Comparison of ENCODE assay signal across 17 cellular contexts in genomic region chr2:86239745-86240144, GRCh38. TPM values are rescaled to one million over a fixed set of nuclear protein-coding genes. Genes with fewer than 3 reads are reported as not detected.
DNase-seq lines count a peak whose midpoint lies in the region; TF ChIP-seq lines count a peak whose summit lies in the region.
"Had no signal": no experiment of that assay in that cellular context is flagged by ENCODE, and none has a peak within 500 bp of the region (broad histone marks: within the 10 kb centered on the region; RNA-seq: fewer than 3 reads in every experiment).

No MANE protein-coding gene starts in this region.

- H4K91ac ChIP-seq in neuronal stem cell (ENCODE audit: low read depth, low read length, poor library complexity): no peak overlapping the region

- peaks cover 1 to 3% of the 10 kb centered on the region in 2 donors for H3K9me3 ChIP-seq in neuronal stem cell (replicated peaks in 1 of 2; ENCODE audit: control insufficient read depth in 2 of 2, insufficient read depth in 1 of 2, low read depth in 1 of 2, low read length in 2 of 2)

- no peak overlapping the region for H2BK15ac ChIP-seq in neuronal stem cell (ENCODE audit: low read length)

- DNase-seq in activated naive CD4-positive, alpha-beta T cell treated with anti-CD3 and anti-CD28 coated beads, Interleukin-2, amount 10 ng/mL, durations not matched to agents 7 days and 5 days: no peak
- no peak for DNase-seq in activated naive CD4-positive, alpha-beta T cell treated with anti-CD3 and anti-CD28 coated beads for 36 hours
- no peak for DNase-seq in activated T-helper 1 cell treated with anti-CD3 and anti-CD28 coated beads, Interleukin-12 subunit alpha, Interleukin-12 subunit beta, Interleukin-2, Interleukin-4 antibody, amounts not matched to agents 30 ng/mL and 10 ng/mL and 1 ng/mL, durations not matched to agents 14 hours and 24 hours and 36 hours (ENCODE audit: low spot score)
- peak; percentile 51 for DNase-seq in mesenteric fat pad (ENCODE audit: low spot score)
- DNase-seq in neuronal stem cell (ENCODE audit: low spot score): no peak
- DNase-seq in NK-92 (lab: John Stamatoyannopoulos, UW; ENCODE audit: unreplicated experiment): no peak
- DNase-seq in NCI-H1436 treated with DMSO at 0.1 percent for 48 hours (lab: John Stamatoyannopoulos, UW): no peak
- DNase-seq in foreskin fibroblast: no peak
- DNase-seq: 8988T; Calu3; CD8-positive, alpha-beta T cell; DMS79 treated with DMSO at 0.1 percent for 48 hours; GF-D8; H9 had no signal

- no peak for TF ChIP-seq CTCF in foreskin fibroblast (IDR thresholded peaks at IDR 0.05; ENCODE audit: low read depth, low read length)

- H3K27ac ChIP-seq in neuronal stem cell (replicated peaks; ENCODE audit: low read length): no peak overlapping the region

- no peak overlapping the region for H3K4ac ChIP-seq in neuronal stem cell (ENCODE audit: low read length)

- no peak overlapping the region for H4K8ac ChIP-seq in neuronal stem cell (ENCODE audit: low read depth, low read length)

- no peak overlapping the region for H2BK120ac ChIP-seq in neuronal stem cell (ENCODE audit: low read depth, low read length)

- H2AK5ac ChIP-seq in neuronal stem cell (ENCODE audit: low read depth, low read length): no peak overlapping the region

- intact Hi-C loops in activated naive CD4-positive, alpha-beta T cell treated with anti-CD3 and anti-CD28 coated beads for 36 hours (cut with micrococcal nuclease): no loop called here
- intact Hi-C loops in activated T-helper 1 cell treated with anti-CD3 and anti-CD28 coated beads, Interleukin-12 subunit alpha, Interleukin-12 subunit beta, Interleukin-2, Interleukin-4 antibody, amounts not matched to agents 30 ng/mL and 10 ng/mL and 1 ng/mL, durations not matched to agents 14 hours and 24 hours and 36 hours (cut with micrococcal nuclease): no loop called here

- no peak overlapping the region for H3K4me3 Mint-ChIP-seq in activated naive CD4-positive, alpha-beta T cell treated with anti-CD3 and anti-CD28 coated beads, Interleukin-2, amount 10 ng/mL, durations not matched to agents 7 days and 5 days
- no peak overlapping the region for H3K4me3 Mint-ChIP-seq in activated naive CD4-positive, alpha-beta T cell treated with anti-CD3 and anti-CD28 coated beads for 36 hours
- no peak overlapping the region for H3K4me3 Mint-ChIP-seq in activated T-helper 1 cell treated with anti-CD3 and anti-CD28 coated beads, Interleukin-12 subunit alpha, Interleukin-12 subunit beta, Interleukin-2, Interleukin-4 antibody, amounts not matched to agents 30 ng/mL and 10 ng/mL and 1 ng/mL, durations not matched to agents 14 hours and 24 hours and 36 hours
- H3K4me3 Mint-ChIP-seq: B cell; CD14-positive monocyte; CD8-positive, alpha-beta T cell; H9 had no signal

- H3K14ac ChIP-seq in neuronal stem cell (ENCODE audit: low read length): no peak overlapping the region

- H3K36me3 Mint-ChIP-seq in activated naive CD4-positive, alpha-beta T cell treated with anti-CD3 and anti-CD28 coated beads, Interleukin-2, amount 10 ng/mL, durations not matched to agents 7 days and 5 days: no peaks in the 10 kb centered on the region
- no peaks in the 10 kb centered on the region for H3K36me3 Mint-ChIP-seq in activated naive CD4-positive, alpha-beta T cell treated with anti-CD3 and anti-CD28 coated beads for 36 hours (ENCODE audit: low read depth)
- H3K36me3 Mint-ChIP-seq in activated T-helper 1 cell treated with anti-CD3 and anti-CD28 coated beads, Interleukin-12 subunit alpha, Interleukin-12 subunit beta, Interleukin-2, Interleukin-4 antibody, amounts not matched to agents 30 ng/mL and 10 ng/mL and 1 ng/mL, durations not matched to agents 14 hours and 24 hours and 36 hours (ENCODE audit: low read depth): no peaks in the 10 kb centered on the region
- H3K36me3 Mint-ChIP-seq: CD14-positive monocyte; CD8-positive, alpha-beta T cell had no signal

- no peaks in the 10 kb centered on the region for H3K79me1 ChIP-seq in neuronal stem cell (ENCODE audit: low read depth, low read length)

- H3K27me3 ChIP-seq in neuronal stem cell (ENCODE audit: control insufficient read depth in 3 of 3, insufficient read depth in 3 of 3, low read depth in 1 of 3, low read length in 3 of 3): peaks cover 0 to 5% (median 0%) of the 10 kb centered on the region in 3 experiments

- no peaks in the 10 kb centered on the region for H3K36me3 ChIP-seq in neuronal stem cell (replicated peaks in 1 of 2; ENCODE audit: control insufficient read depth in 2 of 2, insufficient read depth in 2 of 2, low read length in 2 of 2)

- H2BK5ac ChIP-seq in neuronal stem cell (ENCODE audit: low read length): no peak overlapping the region

- H2AFZ ChIP-seq in neuronal stem cell (ENCODE audit: low read length): no peak overlapping the region

- peaks cover 7 to 16% of the 10 kb centered on the region in 2 donors for H3K4me1 ChIP-seq in neuronal stem cell (ENCODE audit: control insufficient read depth in 2 of 2, insufficient read depth in 1 of 2, low read depth in 1 of 2, low read length in 2 of 2)

- H3K27me3 Mint-ChIP-seq in activated naive CD4-positive, alpha-beta T cell treated with anti-CD3 and anti-CD28 coated beads, Interleukin-2, amount 10 ng/mL, durations not matched to agents 7 days and 5 days: peaks cover 23% of the 10 kb centered on the region
- H3K27me3 Mint-ChIP-seq in activated naive CD4-positive, alpha-beta T cell treated with anti-CD3 and anti-CD28 coated beads for 36 hours (ENCODE audit: low read depth): peaks cover 2% of the 10 kb centered on the region
- H3K27me3 Mint-ChIP-seq in activated T-helper 1 cell treated with anti-CD3 and anti-CD28 coated beads, Interleukin-12 subunit alpha, Interleukin-12 subunit beta, Interleukin-2, Interleukin-4 antibody, amounts not matched to agents 30 ng/mL and 10 ng/mL and 1 ng/mL, durations not matched to agents 14 hours and 24 hours and 36 hours (ENCODE audit: insufficient read depth): peaks cover 9% of the 10 kb centered on the region
- H3K27me3 Mint-ChIP-seq: B cell had no signal

- peak overlapping the region; percentile 16 for H3K27ac Mint-ChIP-seq in activated naive CD4-positive, alpha-beta T cell treated with anti-CD3 and anti-CD28 coated beads, Interleukin-2, amount 10 ng/mL, durations not matched to agents 7 days and 5 days
- H3K27ac Mint-ChIP-seq in activated naive CD4-positive, alpha-beta T cell treated with anti-CD3 and anti-CD28 coated beads for 36 hours: no peak overlapping the region
- peak overlapping the region; percentile 49 for H3K27ac Mint-ChIP-seq in activated T-helper 1 cell treated with anti-CD3 and anti-CD28 coated beads, Interleukin-12 subunit alpha, Interleukin-12 subunit beta, Interleukin-2, Interleukin-4 antibody, amounts not matched to agents 30 ng/mL and 10 ng/mL and 1 ng/mL, durations not matched to agents 14 hours and 24 hours and 36 hours
- H3K27ac Mint-ChIP-seq: CD14-positive monocyte; CD8-positive, alpha-beta T cell; IgD-negative memory B cell had no signal

- CTCF ChIA-PET in activated naive CD4-positive, alpha-beta T cell treated with anti-CD3 and anti-CD28 coated beads, Interleukin-2, amount 10 ng/mL, durations not matched to agents 7 days and 5 days (lab: Charles Lee): no interaction called here
- CTCF ChIA-PET in activated naive CD4-positive, alpha-beta T cell treated with anti-CD3 and anti-CD28 coated beads for 36 hours (lab: Charles Lee): no interaction called here

- no peak overlapping the region for H3K4me3 ChIP-seq in neuronal stem cell (ENCODE audit: low read length in 2 of 2)
- H3K4me3 ChIP-seq in foreskin fibroblast (ENCODE audit: low read depth in 1 of 2, low read length in 2 of 2): no peak overlapping the region

- no peak overlapping the region for H3K23ac ChIP-seq in neuronal stem cell (ENCODE audit: low read depth, low read length, poor library complexity)

- WGBS in neuronal stem cell (ENCODE audit: extremely low coverage in 2 of 2, insufficient read length in 2 of 2, insufficient replicate concordance in 1 of 2), 2 donors: no CpG with 5 or more reads among the region's 8 CpGs

- no peak overlapping the region for H2BK12ac ChIP-seq in neuronal stem cell (ENCODE audit: low read length)

- H3K18ac ChIP-seq in neuronal stem cell (ENCODE audit: low read length): peak overlapping the region; percentile 82

- H3K9me3 Mint-ChIP-seq in activated naive CD4-positive, alpha-beta T cell treated with anti-CD3 and anti-CD28 coated beads, Interleukin-2, amount 10 ng/mL, durations not matched to agents 7 days and 5 days: no peaks in the 10 kb centered on the region
- H3K9me3 Mint-ChIP-seq in activated naive CD4-positive, alpha-beta T cell treated with anti-CD3 and anti-CD28 coated beads for 36 hours: no peaks in the 10 kb centered on the region
- no peaks in the 10 kb centered on the region for H3K9me3 Mint-ChIP-seq in activated T-helper 1 cell treated with anti-CD3 and anti-CD28 coated beads, Interleukin-12 subunit alpha, Interleukin-12 subunit beta, Interleukin-2, Interleukin-4 antibody, amounts not matched to agents 30 ng/mL and 10 ng/mL and 1 ng/mL, durations not matched to agents 14 hours and 24 hours and 36 hours
- H3K9me3 Mint-ChIP-seq: CD8-positive, alpha-beta T cell had no signal

- no peak overlapping the region for H3K4me2 ChIP-seq in neuronal stem cell (ENCODE audit: insufficient read depth, low read length, poor library complexity, severe bottlenecking)

- H3K9ac ChIP-seq in neuronal stem cell (ENCODE audit: low read depth, low read length, poor library complexity): peak overlapping the region; percentile 6

- H3K4me1 Mint-ChIP-seq in activated naive CD4-positive, alpha-beta T cell treated with anti-CD3 and anti-CD28 coated beads, Interleukin-2, amount 10 ng/mL, durations not matched to agents 7 days and 5 days: peaks cover 18% of the 10 kb centered on the region
- peaks cover 10% of the 10 kb centered on the region for H3K4me1 Mint-ChIP-seq in activated naive CD4-positive, alpha-beta T cell treated with anti-CD3 and anti-CD28 coated beads for 36 hours (ENCODE audit: low read depth)
- H3K4me1 Mint-ChIP-seq in activated T-helper 1 cell treated with anti-CD3 and anti-CD28 coated beads, Interleukin-12 subunit alpha, Interleukin-12 subunit beta, Interleukin-2, Interleukin-4 antibody, amounts not matched to agents 30 ng/mL and 10 ng/mL and 1 ng/mL, durations not matched to agents 14 hours and 24 hours and 36 hours (ENCODE audit: low read depth): peaks cover 24% of the 10 kb centered on the region

RNA-seq across cellular contexts. Expression of gene MRPL35, which starts 40.5 kb away (rescaled TPM):
- 10 to 100 TPM; 63.0 to 65.0 TPM for total RNA-seq in activated naive CD4-positive, alpha-beta T cell treated with anti-CD3 and anti-CD28 coated beads for 36 hours
- total RNA-seq in activated T-helper 1 cell treated with anti-CD3 and anti-CD28 coated beads, Interleukin-12 subunit alpha, Interleukin-12 subunit beta, Interleukin-2, Interleukin-4 antibody, amounts not matched to agents 30 ng/mL and 10 ng/mL and 1 ng/mL, durations not matched to agents 14 hours and 24 hours and 36 hours: 63.1 and 63.8 TPM in 2 replicates
- total RNA-seq in mesenteric fat pad: 30.9 TPM
- 25.6 TPM for polyA plus RNA-seq in neuronal stem cell (2013, experiment 1 of 2)
- 27.8 TPM for polyA plus RNA-seq in neuronal stem cell (2013, experiment 2 of 2)

RNA-seq across cellular contexts. Expression of gene IMMT, which starts 44.5 kb away (rescaled TPM):
- 100 to 1,000 TPM; 164 to 168 TPM for total RNA-seq in activated naive CD4-positive, alpha-beta T cell treated with anti-CD3 and anti-CD28 coated beads for 36 hours
- total RNA-seq in activated T-helper 1 cell treated with anti-CD3 and anti-CD28 coated beads, Interleukin-12 subunit alpha, Interleukin-12 subunit beta, Interleukin-2, Interleukin-4 antibody, amounts not matched to agents 30 ng/mL and 10 ng/mL and 1 ng/mL, durations not matched to agents 14 hours and 24 hours and 36 hours: 164 and 166 TPM in 2 replicates
- 85.2 TPM for total RNA-seq in mesenteric fat pad
- polyA plus RNA-seq in neuronal stem cell (2013, experiment 1 of 2): 69.8 TPM
- 68.5 TPM for polyA plus RNA-seq in neuronal stem cell (2013, experiment 2 of 2)
